8 cellular contexts compared by ENCODE assay signal in the genomic region with DNA sequence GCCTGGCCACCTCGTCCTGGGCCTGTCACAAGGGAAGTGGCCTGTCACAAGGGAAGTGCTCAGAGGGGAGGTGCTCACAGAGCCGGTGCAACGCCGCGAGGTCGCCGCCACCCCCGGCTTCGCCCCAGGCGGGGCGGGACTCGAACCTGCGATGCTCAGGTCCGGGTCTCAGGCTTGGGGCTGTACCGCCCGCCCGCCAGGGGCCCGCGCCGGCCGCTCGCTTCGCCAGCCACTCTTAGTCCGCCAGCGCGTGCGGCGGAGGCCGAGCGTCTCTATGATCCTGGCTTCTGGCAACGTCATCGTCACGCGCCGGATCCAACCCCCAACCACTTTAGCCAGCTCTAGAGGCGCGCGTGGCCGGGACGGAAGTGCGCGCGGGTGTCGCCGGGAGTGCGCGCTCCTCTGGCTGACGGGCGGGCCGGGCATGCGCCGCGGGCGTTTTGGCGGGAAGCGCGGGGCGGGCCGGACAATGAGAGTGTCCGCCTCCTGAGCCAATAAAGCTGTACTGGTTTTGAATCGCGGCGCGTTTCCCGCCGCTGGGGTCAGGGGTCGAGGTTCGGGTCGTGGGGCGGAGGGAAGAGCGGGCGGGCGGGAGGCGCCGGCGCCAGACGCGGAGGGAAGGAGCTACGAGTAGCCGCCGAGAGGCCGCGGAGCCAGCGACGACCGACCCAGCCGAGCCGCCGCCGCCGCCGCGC. TPM values are rescaled to one million over a fixed set of nuclear protein-coding genes. Genes with fewer than 3 reads are reported as not detected.
DNase-seq lines count a peak whose midpoint lies in the region; ATAC-seq and TF ChIP-seq lines count a peak whose summit lies in the region.

A gene with protein sequence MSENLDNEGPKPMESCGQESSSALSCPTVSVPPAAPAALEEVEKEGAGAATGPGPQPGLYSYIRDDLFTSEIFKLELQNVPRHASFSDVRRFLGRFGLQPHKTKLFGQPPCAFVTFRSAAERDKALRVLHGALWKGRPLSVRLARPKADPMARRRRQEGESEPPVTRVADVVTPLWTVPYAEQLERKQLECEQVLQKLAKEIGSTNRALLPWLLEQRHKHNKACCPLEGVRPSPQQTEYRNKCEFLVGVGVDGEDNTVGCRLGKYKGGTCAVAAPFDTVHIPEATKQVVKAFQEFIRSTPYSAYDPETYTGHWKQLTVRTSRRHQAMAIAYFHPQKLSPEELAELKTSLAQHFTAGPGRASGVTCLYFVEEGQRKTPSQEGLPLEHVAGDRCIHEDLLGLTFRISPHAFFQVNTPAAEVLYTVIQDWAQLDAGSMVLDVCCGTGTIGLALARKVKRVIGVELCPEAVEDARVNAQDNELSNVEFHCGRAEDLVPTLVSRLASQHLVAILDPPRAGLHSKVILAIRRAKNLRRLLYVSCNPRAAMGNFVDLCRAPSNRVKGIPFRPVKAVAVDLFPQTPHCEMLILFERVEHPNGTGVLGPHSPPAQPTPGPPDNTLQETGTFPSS (minus strand): TSS at position 276 of the 695 bp plus-strand sequence. CDS start 320 bp downstream, outside the sequence.

- H3K27ac ChIP-seq in adipose tissue (ENCODE audit: low read depth, low read length) = peak within 1 kb of the TSS; percentile 40
- H3K27ac ChIP-seq in heart right ventricle = peak within 1 kb of the TSS; percentile 26 to 93 (median 89)
- H3K27ac ChIP-seq in upper lobe of right lung = peak within 1 kb of the TSS; percentile 91

- H3K36me3 ChIP-seq in heart right ventricle (peaks cover 0 to 75% (median 41%) of the 10 kb centered on the region in 9 donors), upper lobe of right lung (peaks cover 64% of the 10 kb centered on the region)

- H3K9me3 ChIP-seq in heart right ventricle (no peaks in the 10 kb centered on the region), upper lobe of right lung (no peaks in the 10 kb centered on the region)

- DNase-seq in NCI-H1436 (lab: John Stamatoyannopoulos, UW) (peak; percentile 95), T follicular helper cell (ENCODE audit: low read depth) (peak; percentile 94), heart right ventricle (peak; percentile 97), posterior vena cava (ENCODE audit: low spot score) (peak; percentile 100), upper lobe of right lung (peak; percentile 99)

- H3K4me3 ChIP-seq in GM12875 (ENCODE audit: low read depth, low read length) (peak within 1 kb of the TSS; percentile 98), heart right ventricle (peak within 1 kb of the TSS; percentile 57 to 99 (median 82)), upper lobe of right lung (peak within 1 kb of the TSS; percentile 91)

- H3K27me3 ChIP-seq in heart right ventricle (no peaks in the 10 kb centered on the region), upper lobe of right lung (no peaks in the 10 kb centered on the region)

- H3K4me1 ChIP-seq in heart right ventricle (peaks cover 19 to 57% (median 37%) of the 10 kb centered on the region in 9 donors), upper lobe of right lung (peaks cover 25% of the 10 kb centered on the region)

- ATAC-seq in HG02798 (IDR thresholded peaks at IDR 0.05; ENCODE audit: poor library complexity, unreplicated experiment) = peak; percentile 90
- ATAC-seq in heart right ventricle = peak; percentile 91 to 96 (median 94)
- peak; percentile 93 for ATAC-seq in upper lobe of right lung

- intact Hi-C loops in heart right ventricle (cut with DNase I) (loop anchor here in 3 of 10 donors (2.0 to 10.0 kb wide), 4 partner anchors 38 to 152 kb away; a partner anchor contains a TSS), posterior vena cava (cut with DNase I) (no loop called here), upper lobe of right lung (cut with DNase I) (no loop called here)

- TF ChIP-seq CTCF in GM12875 (IDR thresholded peaks at IDR 0.05; ENCODE audit: borderline replicate concordance, insufficient read depth, low read depth, low read length) (0 out of 2 replicates have a peak, but pooled peaks have one; percentile 7), heart right ventricle (IDR thresholded peaks at IDR 0.05) (peak in 5 of 9 donors; percentile 20 to 49 (median 36)), upper lobe of right lung (IDR thresholded peaks at IDR 0.05) (peak; percentile 31)

- WGBS in adipose tissue, 3 donors = 0% methylated on average over 68 to 93 of the region's 93 CpGs
- 0% methylated on average over 81 to 84 of the region's 93 CpGs for WGBS in heart right ventricle, 2 donors

RNA-seq across cellular contexts. Expression of the gene that starts here (rescaled TPM):
- polyA plus RNA-seq in adipose tissue = 10 to 100 TPM; 32.2 to 47.9 (median 43.0) TPM
- total RNA-seq in heart right ventricle = 10 to 100 TPM; 18.4 to 29.6 (median 25.8) TPM
- 10 to 100 TPM; 24.6 to 58.2 TPM for polyA plus RNA-seq in heart right ventricle
- 10 to 100 TPM; 25.7 to 37.7 TPM for total RNA-seq in posterior vena cava
- total RNA-seq in upper lobe of right lung = 53.8 TPM

Comparison
In these comparisons a context has a peak if more than half of its experiments do, and no peak if none do; other contexts are left out.
1. Peak in every context shown above with its lines: DNase-seq, ATAC-seq, H3K4me3 ChIP-seq and H3K27ac ChIP-seq.
2. H3K27ac ChIP-seq: peak in every context shown above with its lines; median percentile 91 in upper lobe of right lung; 89 in heart right ventricle; 40 in adipose tissue.